1 cellular context compared by ENCODE assay signal in the genomic region with DNA sequence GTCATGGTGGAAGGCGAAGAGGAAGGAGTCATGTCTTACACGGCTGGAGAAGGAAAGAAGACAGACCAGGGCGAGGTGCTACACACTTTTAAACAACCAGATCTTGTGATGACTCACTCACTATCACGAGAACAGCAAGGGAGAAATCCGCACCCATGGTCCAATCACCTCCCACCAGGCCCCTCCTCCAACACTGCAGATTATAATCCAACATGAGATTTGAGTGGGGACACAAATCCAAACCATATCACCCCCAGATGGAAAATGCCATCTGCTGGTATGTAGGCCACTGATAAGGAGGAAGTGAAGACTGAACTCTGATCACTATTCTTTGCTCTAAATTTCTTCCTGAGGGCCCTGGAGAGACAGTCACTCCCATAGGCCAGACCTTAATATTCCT.
TF ChIP-seq lines count a peak whose summit lies in the region.

No MANE protein-coding gene starts in this region.

TF ChIP-seq in SK-N-SH, 30 proteins besides CTCF, POLR2A, EP300 and RAD21:
- TF ChIP-seq CHD2 (IDR thresholded peaks at IDR 0.05; ENCODE audit: low read length, partially characterized antibody): no peak
- TF ChIP-seq RXRA (IDR thresholded peaks at IDR 0.05; ENCODE audit: borderline replicate concordance, low read depth): no peak
- TF ChIP-seq NFIC (IDR thresholded peaks at IDR 0.05; ENCODE audit: borderline replicate concordance): no peak
- TF ChIP-seq, protein P1, sequence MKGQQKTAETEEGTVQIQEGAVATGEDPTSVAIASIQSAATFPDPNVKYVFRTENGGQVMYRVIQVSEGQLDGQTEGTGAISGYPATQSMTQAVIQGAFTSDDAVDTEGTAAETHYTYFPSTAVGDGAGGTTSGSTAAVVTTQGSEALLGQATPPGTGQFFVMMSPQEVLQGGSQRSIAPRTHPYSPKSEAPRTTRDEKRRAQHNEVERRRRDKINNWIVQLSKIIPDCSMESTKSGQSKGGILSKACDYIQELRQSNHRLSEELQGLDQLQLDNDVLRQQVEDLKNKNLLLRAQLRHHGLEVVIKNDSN (IDR thresholded peaks at IDR 0.05; ENCODE audit: borderline replicate concordance, low read depth): no peak
- no peak for TF ChIP-seq FOSL2 (IDR thresholded peaks at IDR 0.05; ENCODE audit: borderline replicate concordance, low read depth)
